2 cellular contexts compared by ENCODE assay signal in the genomic region with DNA sequence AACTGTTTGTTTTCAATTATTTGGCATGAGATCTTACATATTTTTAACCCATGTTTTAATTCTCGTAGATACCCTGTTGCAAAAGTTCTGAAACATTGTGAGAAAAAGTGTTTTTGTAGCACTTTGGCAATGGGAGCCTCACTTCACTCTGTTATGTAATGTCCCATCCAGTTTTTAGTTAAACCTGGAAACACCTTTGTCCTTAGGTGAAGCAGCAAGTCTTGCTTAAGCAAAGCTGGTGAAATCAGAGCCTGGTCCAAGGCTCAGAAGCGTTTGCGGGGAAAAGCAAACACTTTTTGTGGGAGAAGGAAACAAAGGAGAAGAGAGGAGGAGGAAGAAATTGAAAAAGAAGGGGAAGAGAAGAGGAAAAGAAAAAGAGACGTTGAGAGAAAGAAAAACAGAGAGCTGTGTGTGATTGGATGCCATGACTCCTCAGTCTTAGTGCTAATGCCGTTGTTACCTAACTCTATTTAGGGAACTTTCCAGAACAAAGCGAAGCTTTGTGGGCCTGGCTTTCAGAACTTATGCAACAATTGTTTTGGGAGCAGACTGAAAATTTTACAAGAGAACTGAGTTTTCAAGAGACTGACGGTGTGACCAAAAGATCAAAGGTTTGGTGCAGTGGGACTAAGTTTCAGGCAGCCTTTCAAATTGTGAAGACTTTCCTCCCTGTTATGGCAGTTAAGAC.
TF ChIP-seq lines count a peak whose summit lies in the region.

No MANE protein-coding gene starts in this region.

TF ChIP-seq in IMR-90, 13 proteins besides CTCF, POLR2A, EP300 and RAD21:
- no peak for TF ChIP-seq NFE2L2 (IDR thresholded peaks at IDR 0.05; ENCODE audit: low read depth, low read length)
- no peak for TF ChIP-seq RFX5 (IDR thresholded peaks at IDR 0.05; ENCODE audit: low read depth, low read length)
- TF ChIP-seq, protein P1, sequence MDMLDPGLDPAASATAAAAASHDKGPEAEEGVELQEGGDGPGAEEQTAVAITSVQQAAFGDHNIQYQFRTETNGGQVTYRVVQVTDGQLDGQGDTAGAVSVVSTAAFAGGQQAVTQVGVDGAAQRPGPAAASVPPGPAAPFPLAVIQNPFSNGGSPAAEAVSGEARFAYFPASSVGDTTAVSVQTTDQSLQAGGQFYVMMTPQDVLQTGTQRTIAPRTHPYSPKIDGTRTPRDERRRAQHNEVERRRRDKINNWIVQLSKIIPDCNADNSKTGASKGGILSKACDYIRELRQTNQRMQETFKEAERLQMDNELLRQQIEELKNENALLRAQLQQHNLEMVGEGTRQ (IDR thresholded peaks at IDR 0.05; ENCODE audit: low read depth, low read length): no peak
- TF ChIP-seq MXI1 (IDR thresholded peaks at IDR 0.05; ENCODE audit: borderline replicate concordance, low read depth, low read length): no peak
- no peak for TF ChIP-seq MAZ (IDR thresholded peaks at IDR 0.05; ENCODE audit: borderline replicate concordance, low read depth, low read length)
- TF ChIP-seq BHLHE40 (IDR thresholded peaks at IDR 0.05; ENCODE audit: low read depth, low read length): no peak
- no peak for TF ChIP-seq RCOR1 (IDR thresholded peaks at IDR 0.05; ENCODE audit: insufficient replicate concordance, low read length)
- no peak for TF ChIP-seq CHD1 (IDR thresholded peaks at IDR 0.05; ENCODE audit: low read depth, low read length)
- no peak for TF ChIP-seq CEBPB (IDR thresholded peaks at IDR 0.05; ENCODE audit: low read depth, low read length)
- TF ChIP-seq SMC3 (IDR thresholded peaks at IDR 0.05; ENCODE audit: low read depth, low read length): no peak
- TF ChIP-seq, protein P2, sequence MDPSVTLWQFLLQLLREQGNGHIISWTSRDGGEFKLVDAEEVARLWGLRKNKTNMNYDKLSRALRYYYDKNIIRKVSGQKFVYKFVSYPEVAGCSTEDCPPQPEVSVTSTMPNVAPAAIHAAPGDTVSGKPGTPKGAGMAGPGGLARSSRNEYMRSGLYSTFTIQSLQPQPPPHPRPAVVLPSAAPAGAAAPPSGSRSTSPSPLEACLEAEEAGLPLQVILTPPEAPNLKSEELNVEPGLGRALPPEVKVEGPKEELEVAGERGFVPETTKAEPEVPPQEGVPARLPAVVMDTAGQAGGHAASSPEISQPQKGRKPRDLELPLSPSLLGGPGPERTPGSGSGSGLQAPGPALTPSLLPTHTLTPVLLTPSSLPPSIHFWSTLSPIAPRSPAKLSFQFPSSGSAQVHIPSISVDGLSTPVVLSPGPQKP (IDR thresholded peaks at IDR 0.05; ENCODE audit: borderline replicate concordance, low read depth, low read length): no peak
- no peak for TF ChIP-seq MAFK (IDR thresholded peaks at IDR 0.05; ENCODE audit: low read depth, low read length)
- no peak for TF ChIP-seq FOS (IDR thresholded peaks at IDR 0.05; ENCODE audit: low read depth, low read length)

TF ChIP-seq in HEK293T, 16 proteins besides CTCF, POLR2A, EP300 and RAD21:
- TF ChIP-seq ARNT (IDR thresholded peaks at IDR 0.05) (no peak), LEF1 (IDR thresholded peaks at IDR 0.05; ENCODE audit: borderline replicate concordance) (no peak), TARDBP (IDR thresholded peaks at IDR 0.05) (no peak), FOXK2 (IDR thresholded peaks at IDR 0.05) (no peak), FOXM1 (IDR thresholded peaks at IDR 0.05; ENCODE audit: borderline replicate concordance) (no peak), SUZ12 (IDR thresholded peaks at IDR 0.05) (no peak), CTBP1 (IDR thresholded peaks at IDR 0.05; ENCODE audit: borderline replicate concordance) (no peak), ELF4 (IDR thresholded peaks at IDR 0.05) (no peak), NFRKB (IDR thresholded peaks at IDR 0.05) (no peak), ZNF384 (IDR thresholded peaks at IDR 0.05) (no peak), L3MBTL2 (conservative IDR thresholded peaks at IDR 0.05) (no peak), BHLHE40 (IDR thresholded peaks at IDR 0.05; ENCODE audit: borderline replicate concordance) (no peak)
